In the genomic region with DNA sequence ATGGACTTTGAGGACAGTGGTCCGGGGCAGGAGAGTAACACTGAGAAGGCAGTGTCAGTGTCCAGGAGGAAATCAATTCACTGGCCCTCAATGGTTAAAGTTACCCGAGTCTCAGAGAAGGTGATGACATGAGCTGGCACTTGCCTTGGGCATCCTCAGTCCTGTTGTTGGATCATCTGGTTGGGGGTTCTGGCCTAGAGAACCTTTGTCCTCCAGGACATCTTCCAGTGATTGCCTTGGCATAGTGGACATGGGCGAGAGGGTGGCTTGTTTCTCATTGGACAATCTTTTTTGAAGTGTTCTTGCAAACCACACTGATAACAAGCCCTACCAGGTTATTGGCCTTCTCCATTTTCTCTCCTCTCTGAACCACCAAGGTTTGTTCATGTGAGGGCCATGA, we compare ENCODE assay signal across 30 cellular contexts.
"Had no signal": no experiment of that assay in that cellular context is flagged by ENCODE, and none has a peak within 500 bp of the region (broad histone marks: within the 10 kb centered on the region; RNA-seq: fewer than 3 reads in every experiment).

No MANE protein-coding gene starts in this region.

- ATAC-seq: activated naive CD4-positive, alpha-beta T cell treated with anti-CD3 and anti-CD28 coated beads, Interleukin-2, amount 50 U/mL, for 72 hours; activated naive CD8-positive, alpha-beta T cell treated with anti-CD3 and anti-CD28 coated beads, Interleukin-2, amount 50 U/mL, for 24 hours; activated T-cell treated with anti-CD3 and anti-CD28 coated beads, Interleukin-2, amount 50 U/mL, for 4 hours; activated T-cell treated with anti-CD3 and anti-CD28 coated beads, Interleukin-2, amount 50 U/mL, for 72 hours; activated T-helper 17 cell treated with anti-CD3 and anti-CD28 coated beads, Interleukin-2, amount 50 U/mL, for 72 hours; body of pancreas had no signal

- DNase-seq: activated effector memory CD4-positive, alpha-beta T cell treated with anti-CD3 and anti-CD28 coated beads, Interleukin-2, amount 50 U/mL, for 16 hours; activated effector memory CD4-positive, alpha-beta T cell treated with Interleukin-2 at 50 U/mL for 16 hours; activated gamma-delta T cell; activated gamma-delta T cell treated with Interleukin-2 at 50 U/mL for 16 hours; activated naive CD4-positive, alpha-beta T cell; activated naive CD4-positive, alpha-beta T cell treated with anti-CD3 and anti-CD28 coated beads for 36 hours; activated naive CD4-positive, alpha-beta T cell treated with anti-CD3 and anti-CD28 coated beads, Interleukin-2, amount 10 ng/mL, durations not matched to agents 7 days and 5 days; activated naive CD4-positive, alpha-beta T cell treated with anti-CD3 and anti-CD28 coated beads, Interleukin-2, amount 50 U/mL, for 16 hours; activated naive CD4-positive, alpha-beta T cell treated with Interleukin-2 at 50 U/mL for 16 hours; activated naive CD8-positive, alpha-beta T cell treated with anti-CD3 and anti-CD28 coated beads for 36 hours; activated naive CD8-positive, alpha-beta T cell treated with anti-CD3 and anti-CD28 coated beads, Interleukin-2, amount 10 ng/mL, durations not matched to agents 7 days and 5 days; activated naive CD8-positive, alpha-beta T cell treated with anti-CD3 and anti-CD28 coated beads, Interleukin-2, amount 50 U/mL, for 24 hours; activated T-cell treated with anti-CD3 and anti-CD28 coated beads, Interleukin-2, amount 50 U/mL, for 24 hours; activated T-cell treated with anti-CD3 and anti-CD28 coated beads, Interleukin-2, amount 50 U/mL, for 4 hours; activated T-cell treated with anti-CD3 and anti-CD28 coated beads, Interleukin-2, amount 50 U/mL, for 48 hours; activated T-cell treated with anti-CD3 and anti-CD28 coated beads, Interleukin-2, amount 50 U/mL, for 72 hours; adrenal gland; amniotic stem cell; amygdala; anterior cingulate cortex; aorta; body of pancreas; brain microvascular endothelial cell; caudate nucleus; central memory CD4-positive, alpha-beta T cell; cerebellar nuclear complex had no signal

- FAIRE-seq: astrocyte, bronchial epithelial cell had no signal
